1 cellular context compared by ENCODE assay signal in genomic region chr17:50364061-50364458, GRCh38.
TF ChIP-seq lines count a peak whose summit lies in the region.

No MANE protein-coding gene starts in this region.

TF ChIP-seq in HepG2, 621 proteins besides CTCF, POLR2A, EP300 and RAD21:
- TF ChIP-seq FOXM1 (CRISPR knock-in tag; IDR thresholded peaks at IDR 0.05) = no peak
- 0 out of 2 replicates have a peak, but pooled peaks have one; percentile 14 for TF ChIP-seq POLR2AphosphoS5 (IDR thresholded peaks at IDR 0.05; ENCODE audit: low read depth, low read length)
- no peak for TF ChIP-seq ZNF484 (CRISPR knock-in tag; IDR thresholded peaks at IDR 0.05; ENCODE audit: borderline replicate concordance, low read depth)
- TF ChIP-seq, protein P1, sequence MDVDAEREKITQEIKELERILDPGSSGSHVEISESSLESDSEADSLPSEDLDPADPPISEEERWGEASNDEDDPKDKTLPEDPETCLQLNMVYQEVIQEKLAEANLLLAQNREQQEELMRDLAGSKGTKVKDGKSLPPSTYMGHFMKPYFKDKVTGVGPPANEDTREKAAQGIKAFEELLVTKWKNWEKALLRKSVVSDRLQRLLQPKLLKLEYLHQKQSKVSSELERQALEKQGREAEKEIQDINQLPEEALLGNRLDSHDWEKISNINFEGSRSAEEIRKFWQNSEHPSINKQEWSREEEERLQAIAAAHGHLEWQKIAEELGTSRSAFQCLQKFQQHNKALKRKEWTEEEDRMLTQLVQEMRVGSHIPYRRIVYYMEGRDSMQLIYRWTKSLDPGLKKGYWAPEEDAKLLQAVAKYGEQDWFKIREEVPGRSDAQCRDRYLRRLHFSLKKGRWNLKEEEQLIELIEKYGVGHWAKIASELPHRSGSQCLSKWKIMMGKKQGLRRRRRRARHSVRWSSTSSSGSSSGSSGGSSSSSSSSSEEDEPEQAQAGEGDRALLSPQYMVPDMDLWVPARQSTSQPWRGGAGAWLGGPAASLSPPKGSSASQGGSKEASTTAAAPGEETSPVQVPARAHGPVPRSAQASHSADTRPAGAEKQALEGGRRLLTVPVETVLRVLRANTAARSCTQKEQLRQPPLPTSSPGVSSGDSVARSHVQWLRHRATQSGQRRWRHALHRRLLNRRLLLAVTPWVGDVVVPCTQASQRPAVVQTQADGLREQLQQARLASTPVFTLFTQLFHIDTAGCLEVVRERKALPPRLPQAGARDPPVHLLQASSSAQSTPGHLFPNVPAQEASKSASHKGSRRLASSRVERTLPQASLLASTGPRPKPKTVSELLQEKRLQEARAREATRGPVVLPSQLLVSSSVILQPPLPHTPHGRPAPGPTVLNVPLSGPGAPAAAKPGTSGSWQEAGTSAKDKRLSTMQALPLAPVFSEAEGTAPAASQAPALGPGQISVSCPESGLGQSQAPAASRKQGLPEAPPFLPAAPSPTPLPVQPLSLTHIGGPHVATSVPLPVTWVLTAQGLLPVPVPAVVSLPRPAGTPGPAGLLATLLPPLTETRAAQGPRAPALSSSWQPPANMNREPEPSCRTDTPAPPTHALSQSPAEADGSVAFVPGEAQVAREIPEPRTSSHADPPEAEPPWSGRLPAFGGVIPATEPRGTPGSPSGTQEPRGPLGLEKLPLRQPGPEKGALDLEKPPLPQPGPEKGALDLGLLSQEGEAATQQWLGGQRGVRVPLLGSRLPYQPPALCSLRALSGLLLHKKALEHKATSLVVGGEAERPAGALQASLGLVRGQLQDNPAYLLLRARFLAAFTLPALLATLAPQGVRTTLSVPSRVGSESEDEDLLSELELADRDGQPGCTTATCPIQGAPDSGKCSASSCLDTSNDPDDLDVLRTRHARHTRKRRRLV (CRISPR knock-in tag; IDR thresholded peaks at IDR 0.05) = no peak
- 0 out of 2 replicates have a peak, but pooled peaks have one; percentile 17 for TF ChIP-seq ZBTB7A (CRISPR knock-in tag; IDR thresholded peaks at IDR 0.05)
- no peak for TF ChIP-seq FOXA3 (CRISPR knock-in tag; IDR thresholded peaks at IDR 0.05)
- no peak for TF ChIP-seq HCFC1 (IDR thresholded peaks at IDR 0.05; ENCODE audit: low read depth, low read length)
- no peak for TF ChIP-seq MBNL3 (CRISPR knock-in tag; conservative IDR thresholded peaks at IDR 0.05)
- TF ChIP-seq JDP2 (CRISPR knock-in tag; IDR thresholded peaks at IDR 0.05; ENCODE audit: borderline replicate concordance) = no peak
- TF ChIP-seq GZF1 (CRISPR knock-in tag; IDR thresholded peaks at IDR 0.05) = no peak
- TF ChIP-seq, protein P2, sequence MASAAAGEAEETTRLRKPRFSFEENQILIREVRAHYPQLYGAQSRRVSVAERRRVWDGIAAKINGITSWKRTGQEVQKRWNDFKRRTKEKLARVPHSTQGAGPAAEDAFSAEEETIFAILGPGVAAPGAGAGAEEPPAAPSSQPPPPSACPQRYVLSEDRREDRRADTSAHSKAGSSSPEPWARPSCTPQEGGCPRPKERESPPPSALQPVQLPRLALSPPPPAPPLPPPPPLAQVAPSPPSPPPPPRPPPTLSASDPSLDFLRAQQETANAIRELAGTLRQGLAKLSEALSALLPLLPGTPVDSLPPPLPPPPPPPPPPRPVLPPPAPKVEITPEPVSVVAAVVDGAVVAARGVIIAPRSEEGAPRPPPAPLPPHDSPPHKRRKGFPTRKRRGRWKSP (CRISPR knock-in tag; IDR thresholded peaks at IDR 0.05) = no peak
- 0 out of 2 replicates have a peak, but pooled peaks have one; percentile 13 for TF ChIP-seq PAF1 (CRISPR knock-in tag; IDR thresholded peaks at IDR 0.05)
- TF ChIP-seq POLR2G (IDR thresholded peaks at IDR 0.05; ENCODE audit: low read depth, low read length) = peak; percentile 9; the same call in 1 of the 2 replicates
- TF ChIP-seq RXRA (CRISPR knock-in tag; IDR thresholded peaks at IDR 0.05) = no peak
